21 cellular contexts compared by ENCODE assay signal in genomic region chr10:107966817-107967216, GRCh38.
"Had no signal": no experiment of that assay in that cellular context is flagged by ENCODE, and none has a peak within 500 bp of the region (broad histone marks: within the 10 kb centered on the region; RNA-seq: fewer than 3 reads in every experiment).

No MANE protein-coding gene starts in this region.

- ATAC-seq: activated CD8-positive, alpha-beta T cell treated with anti-CD3 and anti-CD28 coated beads, Interleukin-2, amount 10 ng/mL, durations not matched to agents 7 days and 5 days; activated naive CD8-positive, alpha-beta T cell treated with anti-CD3 and anti-CD28 coated beads, Interleukin-2, amount 50 U/mL, for 24 hours; naive thymus-derived CD8-positive, alpha-beta T cell; upper lobe of right lung had no signal

- FAIRE-seq: kidney, TTC549 had no signal

- H3K9ac ChIP-seq: neural progenitor cell had no signal

- H3K36me3 ChIP-seq: colonic mucosa, left ventricle myocardium inferior, neural progenitor cell, sigmoid colon, upper lobe of right lung, WERI-Rb-1 had no signal

- H3K27me3 ChIP-seq: colonic mucosa, neural progenitor cell, sigmoid colon, upper lobe of right lung had no signal

- H3K27ac ChIP-seq: colonic mucosa, epithelial cell of prostate, left ventricle myocardium inferior, neural progenitor cell, sigmoid colon, upper lobe of right lung, WERI-Rb-1 had no signal

- H3K9me3 ChIP-seq: colonic mucosa, sigmoid colon, upper lobe of right lung had no signal

- DNase-seq: activated CD4-positive, alpha-beta T cell treated with anti-CD3 and anti-CD28 coated beads, Interleukin-2, amount 10 ng/mL, durations not matched to agents 7 days and 5 days; activated CD4-positive, CD25-positive, alpha-beta regulatory T cell treated with anti-CD3 and anti-CD28 coated beads, Interleukin-2, amount 50 U/mL, for 72 hours; activated CD8-positive, alpha-beta T cell treated with anti-CD3 and anti-CD28 coated beads, Interleukin-2, amount 10 ng/mL, durations not matched to agents 7 days and 5 days; activated gamma-delta T cell; activated naive CD4-positive, alpha-beta T cell treated with anti-CD3 and anti-CD28 coated beads, Interleukin-2, amount 50 U/mL, for 16 hours; activated naive CD8-positive, alpha-beta T cell treated with anti-CD3 and anti-CD28 coated beads, Interleukin-2, amount 50 U/mL, for 24 hours; aorta; colonic mucosa; foreskin melanocyte; kidney; left ventricle myocardium inferior; naive thymus-derived CD8-positive, alpha-beta T cell; sigmoid colon; stimulated activated CD4-positive, alpha-beta T cell treated with anti-CD3 and anti-CD28 coated beads, Interleukin-4, amount 100 ng/mL, for 1 hour; stimulated activated naive CD4-positive, alpha-beta T cell treated with Interleukin-2 at 50 U/mL for 16 hours; T-helper 1 cell; upper lobe of right lung; WERI-Rb-1 had no signal

- H3K4me3 ChIP-seq: colonic mucosa, left ventricle myocardium inferior, neural progenitor cell, sigmoid colon, upper lobe of right lung had no signal

- H3K4me2 ChIP-seq: neural progenitor cell had no signal

- H3K4me1 ChIP-seq: colonic mucosa, left ventricle myocardium inferior, neural progenitor cell, sigmoid colon, upper lobe of right lung had no signal
